ENCODE assay signal across 20 cellular contexts in the genomic region with DNA sequence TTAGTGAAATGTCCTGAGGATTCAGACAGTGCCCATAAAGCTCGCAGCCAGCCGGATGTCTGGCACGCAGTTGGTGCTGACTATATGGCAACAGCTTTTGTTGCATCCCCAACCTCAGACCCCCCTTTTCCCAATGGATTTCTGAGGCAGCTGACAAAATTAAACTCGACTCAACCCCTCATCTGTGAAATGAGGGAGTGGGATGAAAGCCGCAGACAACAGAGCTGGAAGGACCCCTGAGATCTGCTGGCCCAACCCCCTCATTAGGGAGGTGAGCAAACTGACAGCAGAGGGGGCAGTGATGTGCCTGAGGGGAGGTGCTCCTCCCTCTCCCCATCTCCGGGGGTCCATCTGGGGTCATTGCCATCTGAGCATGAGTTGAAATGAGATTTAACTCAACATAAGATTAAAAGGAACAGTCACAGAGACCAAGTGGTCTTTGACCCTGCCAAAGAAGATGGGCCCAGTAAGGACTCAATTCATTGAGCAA. TPM values are rescaled to one million over a fixed set of nuclear protein-coding genes. Genes with fewer than 3 reads are reported as not detected.
DNase-seq lines count a peak whose midpoint lies in the region; ATAC-seq, FAIRE-seq and TF ChIP-seq lines count a peak whose summit lies in the region.
"Had no signal": no experiment of that assay in that cellular context is flagged by ENCODE, and none has a peak within 500 bp of the region (broad histone marks: within the 10 kb centered on the region; RNA-seq: fewer than 3 reads in every experiment).

No MANE protein-coding gene starts in this region.

- no peaks in the 10 kb centered on the region for H3K9me1 ChIP-seq in K562 (ENCODE audit: control insufficient read depth, insufficient read depth, low read length)

- peaks cover 0 to 5% of the 10 kb centered on the region in 2 experiments; a peak in 3 of 5 replicates for H3K4me1 ChIP-seq in K562 (replicated peaks in 1 of 2; ENCODE audit: control insufficient read depth in 2 of 2, insufficient read depth in 2 of 2, low read length in 2 of 2)
- H3K4me1 ChIP-seq: HAP-1 had no signal

- 2% methylated on average over 6 of the region's 6 CpGs for WGBS in K562 (ENCODE audit: insufficient coverage, low coverage, missing lambda C conversion rate)

- no peak for TF ChIP-seq EP300 in K562 (IDR thresholded peaks at IDR 0.05; ENCODE audit: low read length)

- ATAC-seq in K562 = no peak
- no peak for ATAC-seq in GM18873 (IDR thresholded peaks at IDR 0.05; ENCODE audit: low FRiP score, unreplicated experiment)
- ATAC-seq in HG02759 (IDR thresholded peaks at IDR 0.05; ENCODE audit: unreplicated experiment) = no peak
- ATAC-seq: Panc1 had no signal

- H3K4me2 ChIP-seq in K562 (ENCODE audit: insufficient read depth, low read length) = peak overlapping the region; percentile 43; the same call in 1 of the 2 replicates

- H3K9ac ChIP-seq in K562 (ENCODE audit: insufficient read depth in 1 of 2, low read depth in 2 of 2, low read length in 2 of 2) = no peak overlapping the region

- H3K36me3 ChIP-seq in K562 (ENCODE audit: control insufficient read depth, insufficient read depth, low read length) = no peaks in the 10 kb centered on the region
- H3K36me3 ChIP-seq: HAP-1 had no signal

- BruUV-seq in K562 (replicated peaks; lab: Mats Ljungman, UMichigan) = no TSS peak

- TF ChIP-seq POLR2A in K562 (conservative IDR thresholded peaks at IDR 0.05) = no peak

- no peak for TF ChIP-seq RAD21 in K562 (CRISPR knock-in tag; conservative IDR thresholded peaks at IDR 0.05 in 1 of 2, IDR thresholded peaks at IDR 0.05 in 1 of 2)

- H3K27ac ChIP-seq in K562 (ENCODE audit: extremely low read depth, low read depth, low read length) (no peak overlapping the region), layer of hippocampus (ENCODE audit: low read depth, low read length) (peak overlapping the region; percentile 42), substantia nigra (ENCODE audit: low read depth, low read length, poor library complexity, severe bottlenecking) (peak overlapping the region; percentile 66)

- peaks cover 14 to 37% of the 10 kb centered on the region in 2 experiments; a peak in 4 of 5 replicates for H3K27me3 ChIP-seq in K562 (ENCODE audit: control insufficient read depth in 2 of 2, insufficient read depth in 2 of 2, low read length in 2 of 2)
- H3K27me3 ChIP-seq in layer of hippocampus (ENCODE audit: control insufficient read depth, insufficient read depth, low read length) = no peaks in the 10 kb centered on the region

- H2AFZ ChIP-seq in K562 (ENCODE audit: low read depth, low read length) = no peak overlapping the region

- FAIRE-seq in K562 (lab: Jason Lieb, UNC) = no peak
- FAIRE-seq: GM18507 had no signal

- H3K9me3 ChIP-seq in K562 (replicated peaks; ENCODE audit: control insufficient read depth, insufficient read depth, low read depth, low read length) = no peaks in the 10 kb centered on the region
- H3K9me3 ChIP-seq: HAP-1 had no signal

- POLR2A ChIA-PET in K562 (lab: Yijun Ruan, JAX) = interaction anchor here (0.6 to 1.2 kb wide), 4 partner anchors 11 to 362 kb away, joined by 3 to 6 read pairs (median 4); no protein-coding TSS in a partner anchor

- no peak for TF ChIP-seq CTCF in K562 (IDR thresholded peaks at IDR 0.05 in 2 of 3, conservative IDR thresholded peaks at IDR 0.05 in 1 of 3; ENCODE audit: insufficient read depth in 2 of 3, low read depth in 1 of 3, low read length in 3 of 3)

- H3K4me3 ChIP-seq in K562 = no peak overlapping the region
- H3K4me3 ChIP-seq: HAP-1 had no signal

- CTCF ChIA-PET in K562 (lab: Yijun Ruan, JAX; ENCODE audit: low intra/inter-chr PET ratio) = no interaction called here

- in situ Hi-C loops in K562 (cut with MboI) = loop anchor here (25.0 kb wide), 1 partner anchor 363 kb away; no protein-coding TSS in a partner anchor

- H4K20me1 ChIP-seq in K562 (replicated peaks; ENCODE audit: control insufficient read depth, insufficient read depth, low read length) = no peaks in the 10 kb centered on the region

- H3K79me2 ChIP-seq in K562 (ENCODE audit: control insufficient read depth, insufficient read depth, low read length) = no peaks in the 10 kb centered on the region

- intact Hi-C loops in K562 (cut with micrococcal nuclease) = no loop called here

- DNase-seq in NCI-H1694 treated with DMSO at 0.1 percent for 48 hours (lab: John Stamatoyannopoulos, UW) (peak; percentile 9), K562 (ENCODE audit: extremely low read depth in 1 of 4, low spot score in 3 of 4) (no peak), substantia nigra (lab: John Stamatoyannopoulos, UW) (no peak), cerebellar nuclear complex (lab: John Stamatoyannopoulos, UW) (no peak)
- DNase-seq: CD4-positive, alpha-beta memory T cell; COR-L47; DMS53; HFFc6; IMR-90; NCI-H1048; NCI-H187; NCI-H2081 treated with DMSO at 0.1 percent for 48 hours; NCI-H526 treated with DMSO at 0.1 percent for 48 hours; SHP77 treated with DMSO at 0.1 percent for 48 hours had no signal

TF ChIP-seq in K562, 482 proteins besides CTCF, POLR2A, EP300 and RAD21 (continues in another document):
- no peak for TF ChIP-seq POLR2AphosphoS2 (IDR thresholded peaks at IDR 0.05; ENCODE audit: low read length)
- no peak for TF ChIP-seq ZNF699 (CRISPR knock-in tag; IDR thresholded peaks at IDR 0.05; ENCODE audit: insufficient replicate concordance)
- no peak for TF ChIP-seq CUX1 (CRISPR knock-in tag; IDR thresholded peaks at IDR 0.05)
- TF ChIP-seq HNRNPK (IDR thresholded peaks at IDR 0.05; ENCODE audit: low read depth, low read length, poor library complexity, severe bottlenecking) = no peak
- TF ChIP-seq, protein P1, sequence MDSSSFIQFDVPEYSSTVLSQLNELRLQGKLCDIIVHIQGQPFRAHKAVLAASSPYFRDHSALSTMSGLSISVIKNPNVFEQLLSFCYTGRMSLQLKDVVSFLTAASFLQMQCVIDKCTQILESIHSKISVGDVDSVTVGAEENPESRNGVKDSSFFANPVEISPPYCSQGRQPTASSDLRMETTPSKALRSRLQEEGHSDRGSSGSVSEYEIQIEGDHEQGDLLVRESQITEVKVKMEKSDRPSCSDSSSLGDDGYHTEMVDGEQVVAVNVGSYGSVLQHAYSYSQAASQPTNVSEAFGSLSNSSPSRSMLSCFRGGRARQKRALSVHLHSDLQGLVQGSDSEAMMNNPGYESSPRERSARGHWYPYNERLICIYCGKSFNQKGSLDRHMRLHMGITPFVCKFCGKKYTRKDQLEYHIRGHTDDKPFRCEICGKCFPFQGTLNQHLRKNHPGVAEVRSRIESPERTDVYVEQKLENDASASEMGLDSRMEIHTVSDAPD (CRISPR knock-in tag; IDR thresholded peaks at IDR 0.05) = no peak
- TF ChIP-seq WHSC1 (IDR thresholded peaks at IDR 0.05; ENCODE audit: low read length) = no peak
- no peak for TF ChIP-seq ZNF174 (CRISPR knock-in tag; IDR thresholded peaks at IDR 0.05)

RNA-seq across cellular contexts. Expression of gene NKAIN1, which starts 40.3 kb away (rescaled TPM):
- 0.12 TPM in 1 of 2 replicates, not detected in the other for total RNA-seq in K562 (2011; cell fraction: chromatin; rRNA removed; ENCODE audit: low replicate concordance)
- 0.17 TPM in 1 of 2 replicates, not detected in the other for total RNA-seq in K562 (2011; cell fraction: nucleolus; rRNA removed)
- total RNA-seq in K562 (2011; cell fraction: nucleoplasm; rRNA removed) = not detected in 2 replicates
- 0.05 TPM in 1 of 2 replicates, not detected in the other for total RNA-seq in K562 (2014; rRNA removed)
- not detected in 2 replicates for total RNA-seq in K562 (2014; rRNA removed; fragmentation: Illumina TruSeq; extraction: Trizol)
- total RNA-seq in K562 (2015; rRNA removed; fragmentation: Illumina TruSeq; extraction: Trizol) = 0.08 TPM in 1 of 2 replicates, not detected in the other
- 0.22 TPM in 1 of 2 replicates, not detected in the other for total RNA-seq in K562 (2021)
- 0.04 TPM in 2 replicates for polyA plus RNA-seq in K562 (2011; rRNA removed)
- polyA plus RNA-seq in K562 (2011; cell fraction: cytosol; rRNA removed) = 0.04 and 0.06 TPM in 2 replicates
- not detected in 2 replicates for polyA plus RNA-seq in K562 (2011; cell fraction: nucleus; rRNA removed)
- polyA plus RNA-seq in K562 (2012) = 0.06 and 0.08 TPM in 2 replicates
- 0.07 and 0.13 TPM in 2 replicates for polyA plus RNA-seq in K562 (2014; fragmentation: Illumina TruSeq; extraction: Trizol)
- under 1 TPM in 1 of 2 experiments, not detected in 1; 0.03 TPM for polyA plus RNA-seq in K562 (2014; fragmentation: Nextera tagmentation; extraction: Ambion mirVana)
- 0.04 TPM in 1 of 2 replicates, not detected in the other for polyA plus RNA-seq in K562 (2014; rRNA removed)
- not detected in 2 replicates for polyA minus RNA-seq in K562 (2011; rRNA and poly(A)+ RNA removed)
- polyA minus RNA-seq in K562 (2011; cell fraction: cytosol; rRNA and poly(A)+ RNA removed) = not detected in 2 replicates
- polyA minus RNA-seq in K562 (2011; cell fraction: nucleus; rRNA and poly(A)+ RNA removed) = 0.13 TPM in 1 of 2 replicates, not detected in the other
- total RNA-seq: CD4-positive, alpha-beta memory T cell; HFFc6 had no signal
- polyA plus RNA-seq: CD4-positive, alpha-beta memory T cell had no signal
